ENCODE assay signal across 8 cellular contexts in the genomic region with DNA sequence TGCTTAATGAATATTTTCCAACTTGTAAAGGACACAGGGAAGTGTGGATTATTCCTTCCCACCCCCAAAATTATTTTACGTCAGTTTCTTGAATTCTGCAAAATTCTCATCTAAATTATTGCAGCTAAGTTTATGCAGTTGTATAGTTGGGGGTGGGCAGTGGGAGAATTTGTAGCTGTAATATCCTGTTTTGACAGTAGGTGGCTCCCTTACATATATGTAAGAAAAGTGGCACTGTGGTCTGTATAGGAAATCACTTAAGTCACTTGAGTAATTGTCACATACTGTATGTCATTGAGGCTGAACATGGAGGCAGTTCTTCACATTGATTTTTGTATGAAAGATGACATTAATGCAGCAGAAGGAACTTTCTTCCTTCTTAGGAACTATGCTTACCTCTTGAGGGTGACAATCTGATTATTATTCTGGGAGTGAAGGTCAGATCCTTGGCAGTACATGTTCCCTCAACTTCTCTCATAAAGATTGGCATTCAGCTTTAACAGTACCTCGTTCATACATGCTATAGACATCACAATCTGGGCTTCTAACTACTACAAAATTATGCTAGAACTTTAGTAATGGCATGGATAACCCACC. TPM values are rescaled to one million over a fixed set of nuclear protein-coding genes. Genes with fewer than 3 reads are reported as not detected.
DNase-seq lines count a peak whose midpoint lies in the region; ATAC-seq and TF ChIP-seq lines count a peak whose summit lies in the region.

No MANE protein-coding gene starts in this region.

- no peaks in the 10 kb centered on the region for H3K79me2 ChIP-seq in osteoblast (ENCODE audit: insufficient read depth, low read length)

- no peaks in the 10 kb centered on the region for H3K9me3 ChIP-seq in osteoblast (ENCODE audit: low read depth, low read length)

- H3K27ac ChIP-seq in foreskin keratinocyte: no peak overlapping the region
- no peak overlapping the region for H3K27ac ChIP-seq in osteoblast (ENCODE audit: low read depth, low read length)

- peak; percentile 85 for TF ChIP-seq CTCF in foreskin keratinocyte (conservative IDR thresholded peaks at IDR 0.05)
- TF ChIP-seq CTCF in osteoblast (IDR thresholded peaks at IDR 0.05; ENCODE audit: extremely low read depth, low read depth, low read length): peak; percentile 66

- no peaks in the 10 kb centered on the region for H4K20me1 ChIP-seq in osteoblast (ENCODE audit: insufficient read depth, low read length)

- H3K36me3 ChIP-seq in osteoblast (ENCODE audit: insufficient read depth, low read length): no peaks in the 10 kb centered on the region

- no peak overlapping the region for H2AFZ ChIP-seq in osteoblast (ENCODE audit: low read length)

- ATAC-seq in GM19468 (IDR thresholded peaks at IDR 0.05; ENCODE audit: extremely low read depth, unreplicated experiment) (peak; percentile 82), HG03565 (IDR thresholded peaks at IDR 0.05; ENCODE audit: unreplicated experiment) (peak; percentile 56), foreskin keratinocyte (peak; percentile 80)

- DNase-seq in DMS114 treated with DMSO at 0.1 percent for 48 hours (lab: John Stamatoyannopoulos, UW; ENCODE audit: unreplicated experiment) (peak; percentile 57), NCI-H748 (lab: John Stamatoyannopoulos, UW; ENCODE audit: unreplicated experiment) (peak; percentile 82), foreskin keratinocyte (peak in 1 of 2 donors; percentile 34), osteoblast (ENCODE audit: insufficient read length, low spot score, missing footprints) (no peak), ureter (ENCODE audit: low spot score) (no peak)
- DNase-seq in activated CD8-positive, alpha-beta memory T cell treated with anti-CD3 and anti-CD28 coated beads, Interleukin-2, amount 50 U/mL, for 4 hours: peak; percentile 22

- H3K4me3 ChIP-seq in osteoblast (ENCODE audit: insufficient read depth, low read length): no peak overlapping the region

- no peak overlapping the region for H3K4me2 ChIP-seq in osteoblast (ENCODE audit: insufficient read depth, low read length)

- H3K27me3 ChIP-seq in foreskin keratinocyte: no peaks in the 10 kb centered on the region
- no peaks in the 10 kb centered on the region for H3K27me3 ChIP-seq in osteoblast (ENCODE audit: insufficient read depth, low read length)

- H3K4me1 ChIP-seq in foreskin keratinocyte: no peaks in the 10 kb centered on the region
- H3K4me1 ChIP-seq in osteoblast (ENCODE audit: insufficient read depth, low read length): no peaks in the 10 kb centered on the region

RNA-seq across cellular contexts. Expression of a gene that starts 14.6 kb away (rescaled TPM):
- total RNA-seq in foreskin keratinocyte: 0.17 and 0.18 TPM in 2 replicates
- 0.10 and 0.11 TPM in 2 replicates for polyA plus RNA-seq in foreskin keratinocyte
- 0.36 and 0.88 TPM in 2 replicates for total RNA-seq in osteoblast
- total RNA-seq in ureter: 1.3 TPM

RNA-seq across cellular contexts. Expression of a gene that starts 48.5 kb away (rescaled TPM):
- total RNA-seq in foreskin keratinocyte: 0.78 and 0.92 TPM in 2 replicates
- polyA plus RNA-seq in foreskin keratinocyte: 0.54 and 0.69 TPM in 2 replicates
- total RNA-seq in osteoblast: 2.7 and 3.3 TPM in 2 replicates
- total RNA-seq in ureter: 7.7 TPM

Comparison
In these comparisons a context has a peak if more than half of its experiments do, and no peak if none do; other contexts are left out.
1. DNase-seq: peak in DMS114 treated with DMSO at 0.1 percent for 48 hours (single experiment), NCI-H748 (single experiment) and activated CD8-positive, alpha-beta memory T cell treated with anti-CD3 and anti-CD28 coated beads, Interleukin-2, amount 50 U/mL, for 4 hours (single experiment); none in osteoblast (single experiment) and ureter (single experiment).
2. Peak in every context shown above with its lines, with median percentiles within 50 percentile points of each other: ATAC-seq.